ENCODE assay signal across 1 cellular context in the genomic region with DNA sequence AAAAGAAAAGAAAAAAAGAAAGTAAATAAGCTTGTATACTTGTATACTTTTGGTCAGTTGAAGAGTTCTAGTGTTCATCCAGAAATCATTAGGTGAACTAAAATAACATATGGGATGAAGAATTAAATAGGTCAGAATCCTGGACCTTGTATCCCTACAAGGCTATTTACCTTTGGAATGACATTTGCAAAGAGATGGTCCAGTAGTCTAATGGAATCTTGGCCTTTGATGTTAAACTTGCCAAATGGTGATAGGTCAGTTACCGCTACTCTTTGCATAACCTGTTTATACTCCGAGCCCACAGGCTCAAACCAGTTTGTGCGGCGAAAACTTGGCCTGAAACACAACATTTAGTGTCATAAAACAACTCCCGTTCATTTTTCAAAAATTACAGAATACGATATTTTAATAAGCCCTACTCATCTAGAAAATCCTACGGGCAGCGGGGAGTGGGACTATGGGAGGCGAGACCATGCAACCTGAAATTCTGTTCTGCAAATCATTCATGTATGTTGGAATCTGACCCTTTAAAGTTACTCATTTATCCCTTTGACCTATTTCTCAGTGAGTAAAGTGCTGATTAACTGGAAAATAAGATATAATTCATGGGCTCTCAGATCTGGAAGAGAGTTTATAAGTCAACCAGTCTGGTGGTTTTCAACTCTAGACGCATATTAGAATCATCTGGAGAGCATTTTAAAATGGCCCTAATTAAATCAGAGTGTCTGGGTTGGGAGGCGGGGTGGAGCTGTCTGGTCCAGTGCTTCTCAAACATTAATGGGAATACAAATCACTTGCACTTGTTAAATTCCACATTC.
A peak's percentile ranks its signal among the peaks of the same experiment; 100 is the strongest.
TF ChIP-seq lines count a peak whose summit lies in the region.

No MANE protein-coding gene starts in this region.

TF ChIP-seq in HepG2, 621 proteins besides CTCF, POLR2A, EP300 and RAD21 (continued from another document and continues in another):
- TF ChIP-seq, protein P1, sequence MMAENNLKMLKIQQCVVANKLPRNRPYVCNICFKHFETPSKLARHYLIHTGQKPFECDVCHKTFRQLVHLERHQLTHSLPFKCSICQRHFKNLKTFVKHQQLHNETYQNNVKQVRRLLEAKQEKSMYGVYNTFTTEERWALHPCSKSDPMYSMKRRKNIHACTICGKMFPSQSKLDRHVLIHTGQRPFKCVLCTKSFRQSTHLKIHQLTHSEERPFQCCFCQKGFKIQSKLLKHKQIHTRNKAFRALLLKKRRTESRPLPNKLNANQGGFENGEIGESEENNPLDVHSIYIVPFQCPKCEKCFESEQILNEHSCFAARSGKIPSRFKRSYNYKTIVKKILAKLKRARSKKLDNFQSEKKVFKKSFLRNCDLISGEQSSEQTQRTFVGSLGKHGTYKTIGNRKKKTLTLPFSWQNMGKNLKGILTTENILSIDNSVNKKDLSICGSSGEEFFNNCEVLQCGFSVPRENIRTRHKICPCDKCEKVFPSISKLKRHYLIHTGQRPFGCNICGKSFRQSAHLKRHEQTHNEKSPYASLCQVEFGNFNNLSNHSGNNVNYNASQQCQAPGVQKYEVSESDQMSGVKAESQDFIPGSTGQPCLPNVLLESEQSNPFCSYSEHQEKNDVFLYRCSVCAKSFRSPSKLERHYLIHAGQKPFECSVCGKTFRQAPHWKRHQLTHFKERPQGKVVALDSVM (CRISPR knock-in tag; IDR thresholded peaks at IDR 0.05), result no peak
- no peak for TF ChIP-seq ZSCAN9 (CRISPR knock-in tag; IDR thresholded peaks at IDR 0.05; ENCODE audit: borderline replicate concordance)
- no peak for TF ChIP-seq ZC3H4 (CRISPR knock-in tag; IDR thresholded peaks at IDR 0.05; ENCODE audit: borderline replicate concordance)
- TF ChIP-seq ZNF749 (CRISPR knock-in tag; IDR thresholded peaks at IDR 0.05; ENCODE audit: borderline replicate concordance), result no peak
- TF ChIP-seq, protein P2, sequence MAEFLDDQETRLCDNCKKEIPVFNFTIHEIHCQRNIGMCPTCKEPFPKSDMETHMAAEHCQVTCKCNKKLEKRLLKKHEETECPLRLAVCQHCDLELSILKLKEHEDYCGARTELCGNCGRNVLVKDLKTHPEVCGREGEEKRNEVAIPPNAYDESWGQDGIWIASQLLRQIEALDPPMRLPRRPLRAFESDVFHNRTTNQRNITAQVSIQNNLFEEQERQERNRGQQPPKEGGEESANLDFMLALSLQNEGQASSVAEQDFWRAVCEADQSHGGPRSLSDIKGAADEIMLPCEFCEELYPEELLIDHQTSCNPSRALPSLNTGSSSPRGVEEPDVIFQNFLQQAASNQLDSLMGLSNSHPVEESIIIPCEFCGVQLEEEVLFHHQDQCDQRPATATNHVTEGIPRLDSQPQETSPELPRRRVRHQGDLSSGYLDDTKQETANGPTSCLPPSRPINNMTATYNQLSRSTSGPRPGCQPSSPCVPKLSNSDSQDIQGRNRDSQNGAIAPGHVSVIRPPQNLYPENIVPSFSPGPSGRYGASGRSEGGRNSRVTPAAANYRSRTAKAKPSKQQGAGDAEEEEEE (CRISPR knock-in tag; IDR thresholded peaks at IDR 0.05; ENCODE audit: borderline replicate concordance), result no peak
- no peak for TF ChIP-seq NFATC3 (CRISPR knock-in tag; IDR thresholded peaks at IDR 0.05)
- TF ChIP-seq PLRG1 (conservative IDR thresholded peaks at IDR 0.05), result no peak
- TF ChIP-seq, protein P3, sequence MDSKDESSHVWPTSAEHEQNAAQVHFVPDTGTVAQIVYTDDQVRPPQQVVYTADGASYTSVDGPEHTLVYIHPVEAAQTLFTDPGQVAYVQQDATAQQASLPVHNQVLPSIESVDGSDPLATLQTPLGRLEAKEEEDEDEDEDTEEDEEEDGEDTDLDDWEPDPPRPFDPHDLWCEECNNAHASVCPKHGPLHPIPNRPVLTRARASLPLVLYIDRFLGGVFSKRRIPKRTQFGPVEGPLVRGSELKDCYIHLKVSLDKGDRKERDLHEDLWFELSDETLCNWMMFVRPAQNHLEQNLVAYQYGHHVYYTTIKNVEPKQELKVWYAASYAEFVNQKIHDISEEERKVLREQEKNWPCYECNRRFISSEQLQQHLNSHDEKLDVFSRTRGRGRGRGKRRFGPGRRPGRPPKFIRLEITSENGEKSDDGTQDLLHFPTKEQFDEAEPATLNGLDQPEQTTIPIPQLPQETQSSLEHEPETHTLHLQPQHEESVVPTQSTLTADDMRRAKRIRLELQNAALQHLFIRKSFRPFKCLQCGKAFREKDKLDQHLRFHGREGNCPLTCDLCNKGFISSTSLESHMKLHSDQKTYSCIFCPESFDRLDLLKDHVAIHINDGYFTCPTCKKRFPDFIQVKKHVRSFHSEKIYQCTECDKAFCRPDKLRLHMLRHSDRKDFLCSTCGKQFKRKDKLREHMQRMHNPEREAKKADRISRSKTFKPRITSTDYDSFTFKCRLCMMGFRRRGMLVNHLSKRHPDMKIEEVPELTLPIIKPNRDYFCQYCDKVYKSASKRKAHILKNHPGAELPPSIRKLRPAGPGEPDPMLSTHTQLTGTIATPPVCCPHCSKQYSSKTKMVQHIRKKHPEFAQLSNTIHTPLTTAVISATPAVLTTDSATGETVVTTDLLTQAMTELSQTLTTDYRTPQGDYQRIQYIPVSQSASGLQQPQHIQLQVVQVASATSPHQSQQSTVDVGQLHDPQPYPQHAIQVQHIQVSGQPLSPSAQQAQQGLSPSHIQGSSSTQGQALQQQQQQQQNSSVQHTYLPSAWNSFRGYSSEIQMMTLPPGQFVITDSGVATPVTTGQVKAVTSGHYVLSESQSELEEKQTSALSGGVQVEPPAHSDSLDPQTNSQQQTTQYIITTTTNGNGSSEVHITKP (CRISPR knock-in tag; IDR thresholded peaks at IDR 0.05; ENCODE audit: low read depth), result no peak
- no peak for TF ChIP-seq THYN1 (CRISPR knock-in tag; IDR thresholded peaks at IDR 0.05; ENCODE audit: borderline replicate concordance, low read depth)
- no peak for TF ChIP-seq ZNF766 (CRISPR knock-in tag; IDR thresholded peaks at IDR 0.05; ENCODE audit: borderline replicate concordance)
- TF ChIP-seq, protein P4, sequence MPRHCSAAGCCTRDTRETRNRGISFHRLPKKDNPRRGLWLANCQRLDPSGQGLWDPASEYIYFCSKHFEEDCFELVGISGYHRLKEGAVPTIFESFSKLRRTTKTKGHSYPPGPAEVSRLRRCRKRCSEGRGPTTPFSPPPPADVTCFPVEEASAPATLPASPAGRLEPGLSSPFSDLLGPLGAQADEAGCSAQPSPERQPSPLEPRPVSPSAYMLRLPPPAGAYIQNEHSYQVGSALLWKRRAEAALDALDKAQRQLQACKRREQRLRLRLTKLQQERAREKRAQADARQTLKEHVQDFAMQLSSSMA (CRISPR knock-in tag; IDR thresholded peaks at IDR 0.05), result no peak
- TF ChIP-seq, protein P5, sequence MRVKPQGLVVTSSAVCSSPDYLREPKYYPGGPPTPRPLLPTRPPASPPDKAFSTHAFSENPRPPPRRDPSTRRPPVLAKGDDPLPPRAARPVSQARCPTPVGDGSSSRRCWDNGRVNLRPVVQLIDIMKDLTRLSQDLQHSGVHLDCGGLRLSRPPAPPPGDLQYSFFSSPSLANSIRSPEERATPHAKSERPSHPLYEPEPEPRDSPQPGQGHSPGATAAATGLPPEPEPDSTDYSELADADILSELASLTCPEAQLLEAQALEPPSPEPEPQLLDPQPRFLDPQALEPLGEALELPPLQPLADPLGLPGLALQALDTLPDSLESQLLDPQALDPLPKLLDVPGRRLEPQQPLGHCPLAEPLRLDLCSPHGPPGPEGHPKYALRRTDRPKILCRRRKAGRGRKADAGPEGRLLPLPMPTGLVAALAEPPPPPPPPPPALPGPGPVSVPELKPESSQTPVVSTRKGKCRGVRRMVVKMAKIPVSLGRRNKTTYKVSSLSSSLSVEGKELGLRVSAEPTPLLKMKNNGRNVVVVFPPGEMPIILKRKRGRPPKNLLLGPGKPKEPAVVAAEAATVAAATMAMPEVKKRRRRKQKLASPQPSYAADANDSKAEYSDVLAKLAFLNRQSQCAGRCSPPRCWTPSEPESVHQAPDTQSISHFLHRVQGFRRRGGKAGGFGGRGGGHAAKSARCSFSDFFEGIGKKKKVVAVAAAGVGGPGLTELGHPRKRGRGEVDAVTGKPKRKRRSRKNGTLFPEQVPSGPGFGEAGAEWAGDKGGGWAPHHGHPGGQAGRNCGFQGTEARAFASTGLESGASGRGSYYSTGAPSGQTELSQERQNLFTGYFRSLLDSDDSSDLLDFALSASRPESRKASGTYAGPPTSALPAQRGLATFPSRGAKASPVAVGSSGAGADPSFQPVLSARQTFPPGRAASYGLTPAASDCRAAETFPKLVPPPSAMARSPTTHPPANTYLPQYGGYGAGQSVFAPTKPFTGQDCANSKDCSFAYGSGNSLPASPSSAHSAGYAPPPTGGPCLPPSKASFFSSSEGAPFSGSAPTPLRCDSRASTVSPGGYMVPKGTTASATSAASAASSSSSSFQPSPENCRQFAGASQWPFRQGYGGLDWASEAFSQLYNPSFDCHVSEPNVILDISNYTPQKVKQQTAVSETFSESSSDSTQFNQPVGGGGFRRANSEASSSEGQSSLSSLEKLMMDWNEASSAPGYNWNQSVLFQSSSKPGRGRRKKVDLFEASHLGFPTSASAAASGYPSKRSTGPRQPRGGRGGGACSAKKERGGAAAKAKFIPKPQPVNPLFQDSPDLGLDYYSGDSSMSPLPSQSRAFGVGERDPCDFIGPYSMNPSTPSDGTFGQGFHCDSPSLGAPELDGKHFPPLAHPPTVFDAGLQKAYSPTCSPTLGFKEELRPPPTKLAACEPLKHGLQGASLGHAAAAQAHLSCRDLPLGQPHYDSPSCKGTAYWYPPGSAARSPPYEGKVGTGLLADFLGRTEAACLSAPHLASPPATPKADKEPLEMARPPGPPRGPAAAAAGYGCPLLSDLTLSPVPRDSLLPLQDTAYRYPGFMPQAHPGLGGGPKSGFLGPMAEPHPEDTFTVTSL (CRISPR knock-in tag; IDR thresholded peaks at IDR 0.05; ENCODE audit: borderline replicate concordance), result peak; percentile 83; the same call in 1 of the 2 replicates
- TF ChIP-seq, protein P6, sequence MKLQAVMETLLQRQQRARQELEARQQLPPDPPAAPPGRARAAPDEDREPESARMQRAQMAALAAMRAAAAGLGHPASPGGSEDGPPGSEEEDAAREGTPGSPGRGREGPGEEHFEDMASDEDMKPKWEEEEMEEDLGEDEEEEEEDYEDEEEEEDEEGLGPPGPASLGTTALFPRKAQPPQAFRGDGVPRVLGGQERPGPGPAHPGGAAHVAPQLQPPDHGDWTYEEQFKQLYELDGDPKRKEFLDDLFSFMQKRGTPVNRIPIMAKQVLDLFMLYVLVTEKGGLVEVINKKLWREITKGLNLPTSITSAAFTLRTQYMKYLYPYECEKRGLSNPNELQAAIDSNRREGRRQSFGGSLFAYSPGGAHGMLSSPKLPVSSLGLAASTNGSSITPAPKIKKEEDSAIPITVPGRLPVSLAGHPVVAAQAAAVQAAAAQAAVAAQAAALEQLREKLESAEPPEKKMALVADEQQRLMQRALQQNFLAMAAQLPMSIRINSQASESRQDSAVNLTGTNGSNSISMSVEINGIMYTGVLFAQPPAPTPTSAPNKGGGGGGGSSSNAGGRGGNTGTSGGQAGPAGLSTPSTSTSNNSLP (IDR thresholded peaks at IDR 0.05; ENCODE audit: low read depth, low read length), result peak; percentile 89
- no peak for TF ChIP-seq SAFB2 (CRISPR knock-in tag; IDR thresholded peaks at IDR 0.05; ENCODE audit: borderline replicate concordance, low read depth)
- TF ChIP-seq ZBTB7B (CRISPR knock-in tag; IDR thresholded peaks at IDR 0.05), result no peak
- TF ChIP-seq, protein P7, sequence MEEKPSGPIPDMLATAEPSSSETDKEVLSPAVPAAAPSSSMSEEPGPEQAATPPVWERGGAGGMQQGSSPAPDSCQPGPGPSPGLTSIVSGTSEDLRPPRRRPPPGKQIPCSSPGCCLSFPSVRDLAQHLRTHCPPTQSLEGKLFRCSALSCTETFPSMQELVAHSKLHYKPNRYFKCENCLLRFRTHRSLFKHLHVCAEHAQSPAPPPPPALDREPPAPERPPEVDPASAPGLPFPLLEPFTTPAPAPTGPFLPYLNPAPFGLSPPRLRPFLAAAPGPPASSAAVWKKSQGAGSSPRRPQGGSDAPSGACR (CRISPR knock-in tag; IDR thresholded peaks at IDR 0.05), result no peak
- no peak for TF ChIP-seq ZNF343 (CRISPR knock-in tag; IDR thresholded peaks at IDR 0.05)
- peak; percentile 83 for TF ChIP-seq NR2F6 (IDR thresholded peaks at IDR 0.05)
- TF ChIP-seq NR2F6 (CRISPR knock-in tag; IDR thresholded peaks at IDR 0.05), result peak; percentile 78
